Comparison of ENCODE assay signal across 8 cellular contexts in the genomic region with DNA sequence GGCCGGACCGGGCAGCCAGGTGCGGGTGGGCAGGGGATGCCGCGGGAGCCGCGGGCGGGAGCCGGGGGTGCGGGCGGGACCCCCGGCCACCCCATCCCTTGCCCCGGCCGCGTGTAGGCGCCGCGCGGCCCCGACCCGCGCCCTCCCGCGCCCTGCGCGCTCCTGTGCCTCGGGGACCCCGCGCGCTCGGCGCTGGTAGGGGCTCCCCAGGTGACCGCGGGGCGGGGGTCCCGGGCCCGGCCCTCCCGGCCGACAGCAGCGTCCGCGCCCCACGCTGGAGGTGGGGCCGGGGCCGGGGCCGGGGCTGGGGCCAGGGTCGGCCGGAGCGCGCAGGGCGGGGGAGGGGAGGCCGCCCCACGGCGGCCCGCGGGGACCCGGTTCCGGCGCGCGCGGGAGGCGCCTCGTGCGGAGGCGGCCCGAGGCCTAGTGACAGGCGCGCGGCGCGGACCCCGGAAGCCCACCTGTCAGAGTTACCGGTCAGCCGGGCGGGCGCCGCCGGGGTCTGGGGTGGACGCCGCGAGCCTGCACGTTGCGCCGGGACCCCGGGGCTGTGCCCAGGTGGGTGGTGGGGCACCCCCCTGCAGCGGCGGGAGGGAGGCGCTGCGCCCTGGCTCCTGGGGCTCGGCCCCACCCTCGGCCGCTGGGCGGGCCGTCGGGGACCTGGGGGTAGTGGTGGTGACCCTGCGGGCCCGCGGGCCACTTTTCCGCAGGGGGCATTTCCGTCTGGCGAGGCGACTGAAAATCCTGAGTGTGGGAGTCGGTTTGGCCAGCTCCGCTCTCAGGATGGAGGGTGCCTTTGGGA. TPM values are rescaled to one million over a fixed set of nuclear protein-coding genes. Genes with fewer than 3 reads are reported as not detected.
DNase-seq lines count a peak whose midpoint lies in the region; ATAC-seq and TF ChIP-seq lines count a peak whose summit lies in the region.

No MANE protein-coding gene starts in this region.

- under 1% methylated on average over 105 of the region's 105 CpGs for WGBS in HUES64

- no peaks in the 10 kb centered on the region for H3K9me3 Mint-ChIP-seq in activated T-helper 17 cell treated with anti-CD3 and anti-CD28 coated beads, Interleukin-2, amount 50 U/mL, for 72 hours

- H3K4me1 ChIP-seq in HUES64 (ENCODE audit: insufficient read depth, low read length), result peaks cover 8% of the 10 kb centered on the region; the same call in 1 of the 2 replicates
- peaks cover 36% of the 10 kb centered on the region for H3K4me1 ChIP-seq in left ventricle myocardium inferior

- ATAC-seq in GM21515 (IDR thresholded peaks at IDR 0.05; ENCODE audit: unreplicated experiment), result peak; percentile 39
- ATAC-seq in activated T-helper 17 cell treated with anti-CD3 and anti-CD28 coated beads, Interleukin-2, amount 50 U/mL, for 72 hours (replicated peaks), result peak; percentile 31
- no peak for ATAC-seq in sciatic nerve

- H3K27ac Mint-ChIP-seq in activated T-helper 17 cell treated with anti-CD3 and anti-CD28 coated beads, Interleukin-2, amount 50 U/mL, for 72 hours, result peak overlapping the region; percentile 90

- H3K36me3 ChIP-seq in HUES64 (ENCODE audit: insufficient read depth, low read length) (peaks cover 36% of the 10 kb centered on the region), left ventricle myocardium inferior (peaks cover 7% of the 10 kb centered on the region)

- H3K4me3 ChIP-seq in HUES64 (ENCODE audit: low read length) (peak overlapping the region; percentile 77), left ventricle myocardium inferior (peak overlapping the region; percentile 71)

- no peaks in the 10 kb centered on the region for H3K27me3 Mint-ChIP-seq in activated T-helper 17 cell treated with anti-CD3 and anti-CD28 coated beads, Interleukin-2, amount 50 U/mL, for 72 hours

- H3K27me3 ChIP-seq in HUES64 (ENCODE audit: insufficient read depth, low read length) (no peaks in the 10 kb centered on the region), left ventricle myocardium inferior (ENCODE audit: low read depth) (no peaks in the 10 kb centered on the region)

- DNase-seq in EL, result peak; percentile 23
- DNase-seq in left ventricle myocardium inferior, result no peak
- DNase-seq in sciatic nerve (ENCODE audit: low spot score), result peak; percentile 55
- no peak for DNase-seq in LoVo (ENCODE audit: low spot score)
- DNase-seq in SKM-1 (lab: John Stamatoyannopoulos, UW; ENCODE audit: unreplicated experiment), result no peak

- peaks cover 45% of the 10 kb centered on the region for H3K36me3 Mint-ChIP-seq in activated T-helper 17 cell treated with anti-CD3 and anti-CD28 coated beads, Interleukin-2, amount 50 U/mL, for 72 hours (ENCODE audit: low read depth)

- H3K9ac ChIP-seq in HUES64 (ENCODE audit: low read depth, low read length), result peak overlapping the region; percentile 70

- H3K27ac ChIP-seq in HUES64 (ENCODE audit: low read depth, low read length), result no peak overlapping the region
- no peak overlapping the region for H3K27ac ChIP-seq in left ventricle myocardium inferior (replicated peaks)

- TF ChIP-seq CTCF in left ventricle myocardium inferior (IDR thresholded peaks at IDR 0.05; ENCODE audit: borderline replicate concordance), result no peak

- intact Hi-C loops in left ventricle myocardium inferior (cut with micrococcal nuclease), result no loop called here
- intact Hi-C loops in sciatic nerve (cut with DNase I), result no loop called here

- H3K4me1 Mint-ChIP-seq in activated T-helper 17 cell treated with anti-CD3 and anti-CD28 coated beads, Interleukin-2, amount 50 U/mL, for 72 hours, result peaks cover 15% of the 10 kb centered on the region

- peak overlapping the region; percentile 90 for H3K4me3 Mint-ChIP-seq in activated T-helper 17 cell treated with anti-CD3 and anti-CD28 coated beads, Interleukin-2, amount 50 U/mL, for 72 hours

- no peaks in the 10 kb centered on the region for H3K9me3 ChIP-seq in HUES64 (ENCODE audit: insufficient read depth, low read depth, low read length)
- H3K9me3 ChIP-seq in left ventricle myocardium inferior (replicated peaks), result no peaks in the 10 kb centered on the region

RNA-seq across cellular contexts. Expression of gene TFDP1, which starts 0.5 kb away (rescaled TPM):
- polyA plus RNA-seq in HUES64 (2013, experiment 1 of 2), result 96.1 TPM
- 82.0 TPM for polyA plus RNA-seq in HUES64 (2013, experiment 2 of 2)
- 100 to 1,000 TPM in 1 of 2 donors, 10 to 100 TPM in 1; 98.1 to 188 TPM for total RNA-seq in activated T-helper 17 cell treated with anti-CD3 and anti-CD28 coated beads, Interleukin-2, amount 50 U/mL, for 72 hours
- total RNA-seq in left ventricle myocardium inferior, result 48.7 TPM
- 36.1 TPM for total RNA-seq in sciatic nerve

Comparison
In these comparisons a context has a peak if more than half of its experiments do, and no peak if none do; other contexts are left out.
1. DNase-seq: peak in EL (single experiment) and sciatic nerve (single experiment); none in left ventricle myocardium inferior (single experiment), LoVo (single experiment) and SKM-1 (single experiment).